10 cellular contexts compared by ENCODE assay signal in genomic region chr19:40398417-40399056, GRCh38. TPM values are rescaled to one million over a fixed set of nuclear protein-coding genes. Genes with fewer than 3 reads are reported as not detected.
DNase-seq lines count a peak whose midpoint lies in the region; ATAC-seq and TF ChIP-seq lines count a peak whose summit lies in the region.
"Had no signal": no experiment of that assay in that cellular context is flagged by ENCODE, and none has a peak within 500 bp of the region (broad histone marks: within the 10 kb centered on the region; RNA-seq: fewer than 3 reads in every experiment).

No MANE protein-coding gene starts in this region.

- TF ChIP-seq POLR2A in breast epithelium (IDR thresholded peaks at IDR 0.05), result no peak

- POLR2A ChIA-PET in MCF 10A (lab: Yijun Ruan, JAX), result no interaction called here

- peak overlapping the region in 2 of 3 donors; percentile 33 to 40 for H3K4me3 ChIP-seq in breast epithelium

- CTCF ChIA-PET in MCF 10A (lab: Yijun Ruan, JAX), result no interaction called here

- H3K27me3 ChIP-seq in breast epithelium, result no peaks in the 10 kb centered on the region

- H3K27ac ChIP-seq in breast epithelium, result peak overlapping the region in 1 of 2 donors; percentile 25

- no TSS peak for BruUV-seq in MCF 10A (replicated peaks; lab: Mats Ljungman, UMichigan)

- H3K4me1 Mint-ChIP-seq in MCF 10A (ENCODE audit: insufficient read depth, unreplicated experiment), result peaks cover 20% of the 10 kb centered on the region
- H3K4me1 Mint-ChIP-seq in stimulated activated memory B cell treated with anti-CD40 and anti-IgM and Interleukin-4, amounts not matched to agents 10 μg/mL and 1 μg/mL and 100 μg/mL, for 72 hours, result peaks cover 26% of the 10 kb centered on the region

- H3K36me3 ChIP-seq in breast epithelium, result no peaks in the 10 kb centered on the region

- no peaks in the 10 kb centered on the region for H3K9me3 ChIP-seq in breast epithelium

- in situ Hi-C loops in G401 (cut with HindIII; ENCODE audit: low sequenced_read_pairs), result no loop called here

- no peaks in the 10 kb centered on the region for H3K27me3 Mint-ChIP-seq in MCF 10A (ENCODE audit: insufficient read depth, unreplicated experiment)
- H3K27me3 Mint-ChIP-seq in stimulated activated memory B cell treated with anti-CD40 and anti-IgM and Interleukin-4, amounts not matched to agents 10 μg/mL and 1 μg/mL and 100 μg/mL, for 72 hours, result peaks cover 11% of the 10 kb centered on the region

- H3K4me1 ChIP-seq in breast epithelium, result no peaks in the 10 kb centered on the region

- no peaks in the 10 kb centered on the region for H3K36me3 Mint-ChIP-seq in MCF 10A (ENCODE audit: insufficient read depth, unreplicated experiment)
- peaks cover 7% of the 10 kb centered on the region for H3K36me3 Mint-ChIP-seq in stimulated activated memory B cell treated with anti-CD40 and anti-IgM and Interleukin-4, amounts not matched to agents 10 μg/mL and 1 μg/mL and 100 μg/mL, for 72 hours

- H3K27ac Mint-ChIP-seq in MCF 10A (ENCODE audit: low read depth, unreplicated experiment), result no peak overlapping the region
- no peak overlapping the region for H3K27ac Mint-ChIP-seq in stimulated activated memory B cell treated with anti-CD40 and anti-IgM and Interleukin-4, amounts not matched to agents 10 μg/mL and 1 μg/mL and 100 μg/mL, for 72 hours

- H3K4me3 Mint-ChIP-seq in MCF 10A (ENCODE audit: unreplicated experiment), result no peak overlapping the region
- no peak overlapping the region for H3K4me3 Mint-ChIP-seq in stimulated activated memory B cell treated with anti-CD40 and anti-IgM and Interleukin-4, amounts not matched to agents 10 μg/mL and 1 μg/mL and 100 μg/mL, for 72 hours

- ATAC-seq in left colon, result peak; percentile 54
- ATAC-seq in stimulated activated memory B cell treated with anti-CD40 and anti-IgM and Interleukin-4, amounts not matched to agents 10 μg/mL and 1 μg/mL and 100 μg/mL, for 72 hours, result peak; percentile 34

- no peaks in the 10 kb centered on the region for H3K9me3 Mint-ChIP-seq in MCF 10A (ENCODE audit: unreplicated experiment)
- H3K9me3 Mint-ChIP-seq in stimulated activated memory B cell treated with anti-CD40 and anti-IgM and Interleukin-4, amounts not matched to agents 10 μg/mL and 1 μg/mL and 100 μg/mL, for 72 hours, result no peaks in the 10 kb centered on the region

- TF ChIP-seq CTCF in breast epithelium (IDR thresholded peaks at IDR 0.05) (no peak), MCF 10A (IDR thresholded peaks at IDR 0.05; ENCODE audit: unreplicated experiment) (no peak)

- intact Hi-C loops in breast epithelium (cut with DNase I; ENCODE audit: low total_unique reads), result no loop called here
- intact Hi-C loops in MCF 10A (cut with micrococcal nuclease), result no loop called here
- intact Hi-C loops in left colon (cut with DNase I, micrococcal nuclease), result no loop called here

- DNase-seq in breast epithelium (ENCODE audit: low spot score in 2 of 2) (peak; percentile 76 to 82), MCF 10A (ENCODE audit: unreplicated experiment) (no peak), left colon (peak; percentile 57 to 67), SW480 (ENCODE audit: low spot score) (no peak), NCI-H345 treated with DMSO at 0.1 percent for 48 hours (lab: John Stamatoyannopoulos, UW; ENCODE audit: unreplicated experiment) (no peak), G401 (ENCODE audit: low spot score) (no peak)
- DNase-seq in activated effector memory CD4-positive, alpha-beta T cell treated with Interleukin-2 at 50 U/mL for 16 hours, result peak; percentile 30

RNA-seq across cellular contexts. Expression of gene HIPK4, which starts 8.6 kb away (rescaled TPM):
- total RNA-seq in breast epithelium (under 1 TPM in 2 of 3 donors, not detected in 1; 0.16 to 0.33 TPM), MCF 10A (2022) (not detected in 2 replicates), left colon (under 1 TPM in 1 of 2 donors, not detected in 1; 0.11 TPM)
- total RNA-seq in G401 (2014; rRNA removed; shearing (Covaris generic)), result not detected in 2 replicates
- total RNA-seq: frontal cortex, LHCN-M2 had no signal

RNA-seq across cellular contexts. Expression of gene PRX, which starts 14.6 kb away (rescaled TPM):
- total RNA-seq in breast epithelium (1 to 10 TPM; 2.7 to 9.1 (median 5.2) TPM), MCF 10A (2022) (2.1 and 2.4 TPM in 2 replicates), left colon (1 to 10 TPM; 1.2 to 2.1 TPM)
- 5.6 and 5.9 TPM in 2 replicates for total RNA-seq in G401 (2014; rRNA removed; shearing (Covaris generic))

RNA-seq across cellular contexts. Expression of gene SERTAD1, which starts 27.3 kb away (rescaled TPM):
- total RNA-seq in breast epithelium (10 to 100 TPM; 10.4 to 25.3 (median 18.0) TPM), MCF 10A (2022) (16.2 and 17.9 TPM in 2 replicates), left colon (10 to 100 TPM; 12.5 to 17.9 TPM)
- 24.4 and 42.0 TPM in 2 replicates for total RNA-seq in G401 (2014; rRNA removed; shearing (Covaris generic))

RNA-seq across cellular contexts. Expression of gene SERTAD3, which starts 45.6 kb away (rescaled TPM):
- 10 to 100 TPM; 17.3 to 28.1 (median 25.2) TPM for total RNA-seq in breast epithelium
- total RNA-seq in MCF 10A (2022), result 23.3 and 29.4 TPM in 2 replicates
- total RNA-seq in left colon, result 10 to 100 TPM; 38.3 to 43.3 TPM
- total RNA-seq in G401 (2014; rRNA removed; shearing (Covaris generic)), result 62.7 and 63.8 TPM in 2 replicates

RNA-seq across cellular contexts. Expression of gene PLD3, which starts 50.0 kb away (rescaled TPM):
- 100 to 1,000 TPM; 165 to 473 (median 221) TPM for total RNA-seq in breast epithelium
- total RNA-seq in MCF 10A (2022), result 98.9 and 130 TPM in 2 replicates
- 100 to 1,000 TPM; 109 to 170 TPM for total RNA-seq in left colon
- total RNA-seq in G401 (2014; rRNA removed; shearing (Covaris generic)), result 232 and 245 TPM in 2 replicates

Comparison
In these comparisons a context has a peak if more than half of its experiments do, and no peak if none do; other contexts are left out.
1. DNase-seq: peak in breast epithelium (2 of 2), activated effector memory CD4-positive, alpha-beta T cell treated with Interleukin-2 at 50 U/mL for 16 hours (single experiment) and left colon (2 of 2); none in MCF 10A (single experiment), SW480 (single experiment), NCI-H345 treated with DMSO at 0.1 percent for 48 hours (single experiment) and G401 (single experiment).